ENCODE assay signal across 12 cellular contexts in genomic region chr3:191412764-191413163, GRCh38. TPM values are rescaled to one million over a fixed set of nuclear protein-coding genes. Genes with fewer than 3 reads are reported as not detected.
DNase-seq lines count a peak whose midpoint lies in the region; TF ChIP-seq lines count a peak whose summit lies in the region.
"Had no signal": no experiment of that assay in that cellular context is flagged by ENCODE, and none has a peak within 500 bp of the region (broad histone marks: within the 10 kb centered on the region; RNA-seq: fewer than 3 reads in every experiment).

No MANE protein-coding gene starts in this region.

- no peak overlapping the region for H3K4me3 ChIP-seq in epithelial cell of proximal tubule (ENCODE audit: low read depth, low read length)
- H3K4me3 ChIP-seq: ovary, SK-N-MC had no signal

- no peak for TF ChIP-seq CTCF in epithelial cell of proximal tubule (conservative IDR thresholded peaks at IDR 0.05; ENCODE audit: low read depth, low read length)

- peak; percentile 75 for DNase-seq in ELF-1 (ENCODE audit: low read depth, low spot score)
- peak; percentile 72 for DNase-seq in NCI-H69 (lab: John Stamatoyannopoulos, UW)
- peak; percentile 15 for DNase-seq in epithelial cell of proximal tubule (ENCODE audit: low read depth)
- DNase-seq in non-pigmented ciliary epithelial cell (ENCODE audit: low read depth) = peak; percentile 86
- DNase-seq in stimulated activated naive CD4-positive, alpha-beta T cell treated with Interleukin-2 at 50 U/mL for 16 hours (lab: John Stamatoyannopoulos, UW) = no peak
- no peak for DNase-seq in NCI-H510A (lab: John Stamatoyannopoulos, UW)
- DNase-seq in NCI-H2081 treated with DMSO at 0.1 percent for 48 hours (lab: John Stamatoyannopoulos, UW) = no peak
- DNase-seq in central memory CD4-positive, alpha-beta T cell = no peak
- DNase-seq: DND-41, NCI-H1930, ovary had no signal

RNA-seq across cellular contexts. Expression of gene PYDC2, which starts 48.2 kb away (rescaled TPM):
- total RNA-seq in epithelial cell of proximal tubule = not detected in 2 replicates

Comparison
In these comparisons a context has a peak if more than half of its experiments do, and no peak if none do; other contexts are left out.
1. DNase-seq: peak in ELF-1 (single experiment), NCI-H69 (single experiment), epithelial cell of proximal tubule (single experiment) and non-pigmented ciliary epithelial cell (single experiment); none in stimulated activated naive CD4-positive, alpha-beta T cell treated with Interleukin-2 at 50 U/mL for 16 hours (single experiment), NCI-H510A (single experiment), NCI-H2081 treated with DMSO at 0.1 percent for 48 hours (single experiment) and central memory CD4-positive, alpha-beta T cell (single experiment).